ENCODE assay signal across 8 cellular contexts in genomic region chr20:47610247-47610944, GRCh38.
DNase-seq lines count a peak whose midpoint lies in the region; ATAC-seq and TF ChIP-seq lines count a peak whose summit lies in the region.

No MANE protein-coding gene starts in this region.

- no peaks in the 10 kb centered on the region for H3K9me3 Mint-ChIP-seq in effector memory CD8-positive, alpha-beta T cell
- H3K9me3 Mint-ChIP-seq in nephron progenitor cell: peaks cover 3% of the 10 kb centered on the region

- H2AK5ac ChIP-seq in neuronal stem cell (ENCODE audit: low read depth, low read length): no peak overlapping the region

- H3K23ac ChIP-seq in neuronal stem cell (ENCODE audit: low read depth, low read length, poor library complexity): no peak overlapping the region

- no peak overlapping the region for H3K18ac ChIP-seq in neuronal stem cell (ENCODE audit: low read length)

- no peak overlapping the region for H2BK120ac ChIP-seq in neuronal stem cell (ENCODE audit: low read depth, low read length)

- peaks cover 3% of the 10 kb centered on the region for H3K79me1 ChIP-seq in neuronal stem cell (ENCODE audit: low read depth, low read length)

- intact Hi-C loops in psoas muscle (cut with DNase I): no loop called here

- peak; percentile 91 for ATAC-seq in effector memory CD8-positive, alpha-beta T cell (replicated peaks)
- ATAC-seq in psoas muscle: peak; percentile 76 to 84 (median 82)

- no peak overlapping the region for H3K4me2 ChIP-seq in neuronal stem cell (ENCODE audit: insufficient read depth, low read length, poor library complexity, severe bottlenecking)

- H3K36me3 ChIP-seq in psoas muscle (ENCODE audit: insufficient read depth in 1 of 2, low read depth in 1 of 2) (no peaks in the 10 kb centered on the region), neuronal stem cell (replicated peaks in 1 of 2; ENCODE audit: control insufficient read depth in 2 of 2, insufficient read depth in 2 of 2, low read length in 2 of 2) (peaks cover 0 to 7% of the 10 kb centered on the region in 2 donors)

- no peak for TF ChIP-seq CTCF in GM12865 (IDR thresholded peaks at IDR 0.05; ENCODE audit: insufficient read depth, low read depth, low read length, missing control alignments)
- no peak for TF ChIP-seq CTCF in psoas muscle (IDR thresholded peaks at IDR 0.05)
- no peak for TF ChIP-seq CTCF in nephron progenitor cell (IDR thresholded peaks at IDR 0.05)

- no peak overlapping the region for H3K4ac ChIP-seq in neuronal stem cell (ENCODE audit: low read length)

- H3K9ac ChIP-seq in neuronal stem cell (ENCODE audit: low read depth, low read length, poor library complexity): no peak overlapping the region

- H4K8ac ChIP-seq in neuronal stem cell (ENCODE audit: low read depth, low read length): no peak overlapping the region

- no peak overlapping the region for H3K14ac ChIP-seq in neuronal stem cell (ENCODE audit: low read length)

- 63 to 71% (median 70%) methylated on average over 6 of the region's 6 CpGs for WGBS in psoas muscle, 3 donors
- WGBS in neuronal stem cell (ENCODE audit: extremely low coverage in 2 of 2, insufficient read length in 2 of 2, insufficient replicate concordance in 1 of 2), 2 donors: no CpG with 5 or more reads among the region's 6 CpGs

- peaks cover 32 to 55% of the 10 kb centered on the region in 2 donors for H3K4me1 Mint-ChIP-seq in effector memory CD8-positive, alpha-beta T cell (ENCODE audit: low read depth in 2 of 2)
- peaks cover 17% of the 10 kb centered on the region for H3K4me1 Mint-ChIP-seq in nephron progenitor cell

- no peak overlapping the region for H4K91ac ChIP-seq in neuronal stem cell (ENCODE audit: low read depth, low read length, poor library complexity)

- no peak overlapping the region for H2AFZ ChIP-seq in neuronal stem cell (ENCODE audit: low read length)

- H3K4me3 Mint-ChIP-seq in effector memory CD8-positive, alpha-beta T cell: peak overlapping the region; percentile 27 to 34
- no peak overlapping the region for H3K4me3 Mint-ChIP-seq in nephron progenitor cell

- no peaks in the 10 kb centered on the region for H3K36me3 Mint-ChIP-seq in effector memory CD8-positive, alpha-beta T cell (ENCODE audit: insufficient read depth)
- peaks cover 3% of the 10 kb centered on the region for H3K36me3 Mint-ChIP-seq in nephron progenitor cell (ENCODE audit: low read depth)

- H3K4me1 ChIP-seq in psoas muscle (peaks cover 27% of the 10 kb centered on the region), neuronal stem cell (ENCODE audit: control insufficient read depth in 2 of 2, insufficient read depth in 1 of 2, low read depth in 1 of 2, low read length in 2 of 2) (no peaks in the 10 kb centered on the region)

- no peak overlapping the region for H2BK15ac ChIP-seq in neuronal stem cell (ENCODE audit: low read length)

- H2BK12ac ChIP-seq in neuronal stem cell (ENCODE audit: low read length): no peak overlapping the region

- H2BK5ac ChIP-seq in neuronal stem cell (ENCODE audit: low read length): no peak overlapping the region

- H3K27me3 ChIP-seq in psoas muscle (ENCODE audit: insufficient read depth in 3 of 3, low read length in 2 of 3): no peaks in the 10 kb centered on the region
- no peaks in the 10 kb centered on the region for H3K27me3 ChIP-seq in neuronal stem cell (ENCODE audit: control insufficient read depth in 3 of 3, insufficient read depth in 3 of 3, low read depth in 1 of 3, low read length in 3 of 3)

- H3K9me3 ChIP-seq in psoas muscle (no peaks in the 10 kb centered on the region), neuronal stem cell (replicated peaks in 1 of 2; ENCODE audit: control insufficient read depth in 2 of 2, insufficient read depth in 1 of 2, low read depth in 1 of 2, low read length in 2 of 2) (no peaks in the 10 kb centered on the region)

- peak overlapping the region; percentile 90 to 95 for H3K27ac Mint-ChIP-seq in effector memory CD8-positive, alpha-beta T cell
- no peak overlapping the region for H3K27ac Mint-ChIP-seq in nephron progenitor cell

- DNase-seq in GM12865 (ENCODE audit: low read depth) (peak; percentile 56), HT1080 (ENCODE audit: low read depth) (peak; percentile 86), psoas muscle (no peak), neuronal stem cell (ENCODE audit: low spot score) (no peak), nephron progenitor cell (no peak), SHP77 treated with DMSO at 0.1 percent for 48 hours (lab: John Stamatoyannopoulos, UW) (no peak)
- DNase-seq in activated CD4-positive, alpha-beta T cell treated with anti-CD3 and anti-CD28 coated beads for 48 hours: peak; percentile 83
- peak; percentile 5 to 23 (median 5) for DNase-seq in effector memory CD8-positive, alpha-beta T cell

- no peaks in the 10 kb centered on the region for H3K27me3 Mint-ChIP-seq in effector memory CD8-positive, alpha-beta T cell
- H3K27me3 Mint-ChIP-seq in nephron progenitor cell (ENCODE audit: low read depth, poor library complexity): peaks cover 3% of the 10 kb centered on the region

- peak overlapping the region; percentile 56 for H3K27ac ChIP-seq in psoas muscle
- no peak overlapping the region for H3K27ac ChIP-seq in neuronal stem cell (replicated peaks; ENCODE audit: low read length)

- no peak overlapping the region for H3K4me3 ChIP-seq in GM12865 (ENCODE audit: low read depth, low read length)
- H3K4me3 ChIP-seq in psoas muscle: no peak overlapping the region
- no peak overlapping the region for H3K4me3 ChIP-seq in neuronal stem cell (ENCODE audit: low read length in 2 of 2)

Comparison
In these comparisons a context has a peak if more than half of its experiments do, and no peak if none do; other contexts are left out.
1. DNase-seq: peak in GM12865 (single experiment), HT1080 (single experiment), activated CD4-positive, alpha-beta T cell treated with anti-CD3 and anti-CD28 coated beads for 48 hours (single experiment) and effector memory CD8-positive, alpha-beta T cell (3 of 3); none in psoas muscle (0 of 2), neuronal stem cell (single experiment), nephron progenitor cell (single experiment) and SHP77 treated with DMSO at 0.1 percent for 48 hours (single experiment).